23 cellular contexts compared by ENCODE assay signal in genomic region chr4:97152159-97152558, GRCh38.
"Had no signal": no experiment of that assay in that cellular context is flagged by ENCODE, and none has a peak within 500 bp of the region (broad histone marks: within the 10 kb centered on the region; RNA-seq: fewer than 3 reads in every experiment).

No MANE protein-coding gene starts in this region.

- H3K4me1 ChIP-seq: colonic mucosa, esophagus muscularis mucosa, foreskin keratinocyte, gastroesophageal sphincter, neural progenitor cell, parathyroid adenoma, prostate gland, right atrium auricular region, sigmoid colon, spleen, transverse colon, upper lobe of right lung, uterus had no signal

- H3K36me3 ChIP-seq: colonic mucosa, esophagus muscularis mucosa, gastroesophageal sphincter, heart left ventricle, neural progenitor cell, prostate gland, right atrium auricular region, sigmoid colon, spleen, thoracic aorta, transverse colon, upper lobe of right lung, uterus had no signal

- H3K79me2 ChIP-seq: hepatocyte, parathyroid adenoma had no signal

- H2AFZ ChIP-seq: hepatocyte, neural progenitor cell, parathyroid adenoma had no signal

- H3K9ac ChIP-seq: neural progenitor cell, parathyroid adenoma had no signal

- H3K4me3 ChIP-seq: colonic mucosa, esophagus muscularis mucosa, gastroesophageal sphincter, heart left ventricle, hepatocyte, mucosa of descending colon, neural progenitor cell, prostate gland, right atrium auricular region, sigmoid colon, spleen, thoracic aorta, transverse colon, upper lobe of right lung, uterus had no signal

- H3K27ac ChIP-seq: colonic mucosa, esophagus muscularis mucosa, foreskin keratinocyte, gastroesophageal sphincter, heart left ventricle, hepatocyte, neural progenitor cell, parathyroid adenoma, prostate gland, right atrium auricular region, sigmoid colon, spleen, thoracic aorta, transverse colon, upper lobe of right lung, uterus had no signal

- H3K4me2 ChIP-seq: hepatocyte, neural progenitor cell had no signal

- DNase-seq: colonic mucosa; effector memory CD4-positive, alpha-beta T cell; heart left ventricle; kidney; mesenchymal stem cell; mucosa of descending colon; naive thymus-derived CD4-positive, alpha-beta T cell; sigmoid colon; spleen; stimulated activated CD4-positive, alpha-beta T cell treated with anti-CD3 and anti-CD28 coated beads, Interleukin-2, amount 100 ng/mL, for 48 hours; stimulated activated naive B cell treated with anti-CD40 and anti-IgM and Interleukin-4, amounts not matched to agents 10 μg/mL and 1 μg/mL and 100 μg/mL, for 72 hours; transverse colon; upper lobe of right lung; uterus had no signal

- H3K9me3 ChIP-seq: colonic mucosa, esophagus muscularis mucosa, gastroesophageal sphincter, heart left ventricle, mucosa of descending colon, prostate gland, right atrium auricular region, sigmoid colon, spleen, thoracic aorta, transverse colon, upper lobe of right lung, uterus had no signal

- H3K27me3 ChIP-seq: colonic mucosa, esophagus muscularis mucosa, foreskin keratinocyte, gastroesophageal sphincter, heart left ventricle, hepatocyte, neural progenitor cell, right atrium auricular region, sigmoid colon, spleen, transverse colon, upper lobe of right lung, uterus had no signal
